1 cellular context compared by ENCODE assay signal in the genomic region with DNA sequence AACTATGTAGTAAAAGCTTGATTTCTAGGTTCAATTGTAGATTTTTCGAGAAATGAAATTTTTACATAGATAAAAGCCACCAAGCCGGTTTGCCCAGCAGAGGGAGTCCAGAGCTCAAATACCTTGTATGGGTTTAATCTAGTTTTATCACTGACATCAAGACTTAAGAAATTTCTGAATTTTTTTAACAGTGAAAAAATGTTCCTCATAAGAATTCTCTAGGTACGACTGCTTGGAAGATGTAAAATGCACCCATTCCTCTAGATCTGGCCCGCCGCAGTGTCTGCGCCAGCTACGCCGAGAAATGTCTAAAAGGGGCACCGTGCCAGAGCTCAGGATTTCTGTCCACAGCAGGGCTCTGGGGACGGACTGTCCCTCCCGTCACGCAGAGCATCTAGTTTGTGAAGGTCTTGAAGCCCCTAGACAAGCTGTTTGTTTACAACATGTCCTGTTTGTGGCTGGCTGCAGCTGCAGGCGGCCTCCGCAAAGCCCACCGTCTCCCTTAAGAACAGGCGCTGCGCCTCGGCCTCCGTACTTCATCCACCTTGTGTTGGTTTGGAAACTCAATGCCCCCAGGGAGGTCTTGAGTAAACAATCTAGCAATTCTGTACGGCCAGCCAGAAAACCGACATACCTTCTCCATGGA.
TF ChIP-seq lines count a peak whose summit lies in the region.

No MANE protein-coding gene starts in this region.

TF ChIP-seq in IMR-90, 13 proteins besides CTCF, POLR2A, EP300 and RAD21:
- TF ChIP-seq SMC3 (IDR thresholded peaks at IDR 0.05; ENCODE audit: low read depth, low read length) (peak; percentile 95), RCOR1 (IDR thresholded peaks at IDR 0.05; ENCODE audit: insufficient replicate concordance, low read length) (no peak)
